In genomic region chr2:241804326-241805276, GRCh38 we compare ENCODE assay signal across 8 cellular contexts. TPM values are rescaled to one million over a fixed set of nuclear protein-coding genes. Genes with fewer than 3 reads are reported as not detected.
A peak's percentile ranks its signal among the peaks of the same experiment; 100 is the strongest.
DNase-seq lines count a peak whose midpoint lies in the region; TF ChIP-seq lines count a peak whose summit lies in the region.

No MANE protein-coding gene starts in this region.

- 35% methylated on average over 25 of the region's 37 CpGs for WGBS in prostate gland

- H3K27me3 ChIP-seq in prostate gland (replicated peaks; ENCODE audit: insufficient read depth) = no peaks in the 10 kb centered on the region

- intact Hi-C loops in prostate gland (cut with DNase I) = no loop called here

- no peaks in the 10 kb centered on the region for H3K9me3 Mint-ChIP-seq in endothelial cell (ENCODE audit: unreplicated experiment)

- no peak for TF ChIP-seq CTCF in endothelial cell (IDR thresholded peaks at IDR 0.05; ENCODE audit: unreplicated experiment)
- no peak for TF ChIP-seq CTCF in prostate gland (IDR thresholded peaks at IDR 0.05)

- H3K9me3 ChIP-seq in prostate gland = no peaks in the 10 kb centered on the region

- H3K36me3 Mint-ChIP-seq in endothelial cell (ENCODE audit: low read depth, unreplicated experiment) = no peaks in the 10 kb centered on the region

- H3K4me1 ChIP-seq in prostate gland (replicated peaks) = peaks cover 4% of the 10 kb centered on the region

- TF ChIP-seq POLR2A in prostate gland (IDR thresholded peaks at IDR 0.05) = no peak

- peak overlapping the region; percentile 5 to 33 for H3K27ac ChIP-seq in prostate gland

- H3K4me3 Mint-ChIP-seq in endothelial cell (ENCODE audit: unreplicated experiment) = no peak overlapping the region

- DNase-seq in AG20443 (ENCODE audit: low spot score) = peak; percentile 9
- DNase-seq in GM19240 (ENCODE audit: insufficient read length, low spot score) = peak; percentile 26
- DNase-seq in UCSD-AML1 (lab: John Stamatoyannopoulos, UW; ENCODE audit: unreplicated experiment) = peak; percentile 64
- peak; percentile 21 for DNase-seq in endothelial cell (ENCODE audit: low spot score)
- DNase-seq in prostate gland (ENCODE audit: low spot score) = no peak
- DNase-seq in HT-29 (ENCODE audit: low spot score) = no peak
- no peak for DNase-seq in occipital lobe (lab: John Stamatoyannopoulos, UW)
- no peak for DNase-seq in activated gamma-delta T cell (lab: John Stamatoyannopoulos, UW)

- no peak overlapping the region for H3K27ac Mint-ChIP-seq in endothelial cell (ENCODE audit: unreplicated experiment)

- no peaks in the 10 kb centered on the region for H3K36me3 ChIP-seq in prostate gland

- H3K4me1 Mint-ChIP-seq in endothelial cell (ENCODE audit: unreplicated experiment) = peaks cover 5% of the 10 kb centered on the region

- peaks cover 14% of the 10 kb centered on the region for H3K27me3 Mint-ChIP-seq in endothelial cell (ENCODE audit: unreplicated experiment)

- H3K4me3 ChIP-seq in prostate gland = peak overlapping the region; percentile 32 to 40

RNA-seq across cellular contexts. Expression of gene NEU4, which starts 4.4 kb away (rescaled TPM):
- 0.33 TPM for total RNA-seq in endothelial cell (ENCODE audit: unreplicated experiment)
- under 1 TPM in 1 of 2 donors, not detected in 1; 0.62 TPM for total RNA-seq in prostate gland
- 0.31 and 1.1 TPM in 2 replicates for total RNA-seq in HT-29 (2014; rRNA removed; shearing (Covaris generic))
- 0.31 TPM for total RNA-seq in occipital lobe

RNA-seq across cellular contexts. Expression of gene GAL3ST2, which starts 28.0 kb away (rescaled TPM):
- total RNA-seq in endothelial cell (ENCODE audit: unreplicated experiment) (not detected), prostate gland (1 to 10 TPM in 1 of 2 donors, not detected in 1; 2.4 TPM), occipital lobe (0.16 TPM)
- total RNA-seq in HT-29 (2014; rRNA removed; shearing (Covaris generic)) = not detected in 2 replicates

RNA-seq across cellular contexts. Expression of gene PDCD1, which starts 54.1 kb away (rescaled TPM):
- total RNA-seq in endothelial cell (ENCODE audit: unreplicated experiment) (not detected), prostate gland (under 1 TPM; 0.27 to 0.80 TPM), occipital lobe (not detected)
- total RNA-seq in HT-29 (2014; rRNA removed; shearing (Covaris generic)) = not detected in 2 replicates

Comparison
In these comparisons a context has a peak if more than half of its experiments do, and no peak if none do; other contexts are left out.
1. DNase-seq: peak in AG20443 (single experiment), GM19240 (single experiment), UCSD-AML1 (single experiment) and endothelial cell (single experiment); none in prostate gland (single experiment), HT-29 (single experiment), occipital lobe (single experiment) and activated gamma-delta T cell (single experiment).